9 cellular contexts compared by ENCODE assay signal in the genomic region with DNA sequence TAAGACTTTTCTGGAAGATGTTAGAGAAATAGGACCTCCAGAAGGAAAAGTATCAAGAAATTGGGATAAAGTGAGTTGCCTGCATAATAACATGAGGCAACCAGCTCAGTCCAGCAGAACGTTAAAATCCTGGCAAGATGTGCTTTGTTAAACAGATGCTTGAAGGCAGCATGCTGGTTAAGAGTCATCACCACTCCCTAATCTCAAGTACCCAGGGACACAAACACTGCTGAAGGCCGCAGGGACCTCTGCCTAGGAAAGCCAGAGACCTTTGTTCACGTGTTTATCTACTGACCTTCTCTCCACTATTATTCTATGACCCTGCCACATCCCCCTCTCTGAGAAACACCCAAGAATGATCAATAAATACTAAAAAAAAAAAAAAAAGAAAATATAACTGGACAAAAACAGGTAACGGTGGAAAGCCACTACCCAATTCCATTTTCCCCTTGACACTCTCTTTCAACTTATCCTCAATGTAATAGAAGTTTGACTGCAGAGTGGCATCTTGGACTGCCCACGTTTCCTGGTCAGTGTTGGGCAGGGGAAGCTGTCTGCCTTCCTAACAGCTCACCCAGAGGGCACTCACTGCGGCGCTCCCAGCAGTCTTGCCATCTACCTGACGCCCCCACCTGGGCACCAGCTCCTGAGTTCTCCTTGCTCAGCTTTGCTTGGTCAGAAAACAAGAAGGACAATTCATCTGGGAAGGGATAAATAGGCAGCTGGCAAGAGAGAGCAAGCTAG. TPM values are rescaled to one million over a fixed set of nuclear protein-coding genes. Genes with fewer than 3 reads are reported as not detected.
"Had no signal": no experiment of that assay in that cellular context is flagged by ENCODE, and none has a peak within 500 bp of the region (broad histone marks: within the 10 kb centered on the region; RNA-seq: fewer than 3 reads in every experiment).

Gene NANOGP8, minus strand, starts transcription at position 120 of the 744 bp plus-strand sequence. CDS start 185 bp downstream, outside the sequence.

RNA-seq across cellular contexts. Expression of gene NANOGP8, which starts in this region (rescaled TPM):
- total RNA-seq: naive thymus-derived CD8-positive, alpha-beta T cell; natural killer cell treated with Interleukin-12 subunit alpha and Interleukin-12 subunit beta and Interleukin-15 and Interleukin-18, amount 100 ng/mL, for 72 hours; renal cortical epithelial cell; right cardiac atrium; skeletal muscle tissue; stomach; vagina had no signal
- polyA plus RNA-seq: neural cell, small intestine, stomach had no signal
